Comparison of ENCODE assay signal across 19 cellular contexts in genomic region chr9:133524679-133525228, GRCh38. TPM values are rescaled to one million over a fixed set of nuclear protein-coding genes. Genes with fewer than 3 reads are reported as not detected.
A peak's percentile ranks its signal among the peaks of the same experiment; 100 is the strongest.
DNase-seq lines count a peak whose midpoint lies in the region; ATAC-seq and TF ChIP-seq lines count a peak whose summit lies in the region.
"Had no signal": no experiment of that assay in that cellular context is flagged by ENCODE, and none has a peak within 500 bp of the region (broad histone marks: within the 10 kb centered on the region; RNA-seq: fewer than 3 reads in every experiment).

Gene MYMK, minus strand, starts transcription at chr9:133524959. Its CDS starts 115 bp downstream, at chr9:133524844.

- H2BK12ac ChIP-seq in mesenchymal stem cell (ENCODE audit: low read length in 2 of 2) (no peak within 1 kb of the TSS), trophoblast cell (ENCODE audit: low read length) (peak within 1 kb of the TSS; percentile 33)

- H3K79me1 ChIP-seq in mesenchymal stem cell (replicated peaks; ENCODE audit: low read length, poor library complexity, severe bottlenecking) (no peaks in the 10 kb centered on the region), trophoblast cell (ENCODE audit: low read length) (peaks cover 10% of the 10 kb centered on the region)

- H4K91ac ChIP-seq in mesenchymal stem cell (ENCODE audit: low read length) (peak within 1 kb of the TSS; percentile 44), trophoblast cell (ENCODE audit: low read depth, low read length) (peak within 1 kb of the TSS; percentile 59)

- no peak for TF ChIP-seq CTCF in WTC11 (IDR thresholded peaks at IDR 0.05)

- no peaks in the 10 kb centered on the region for H3K9me3 Mint-ChIP-seq in WTC11
- no peaks in the 10 kb centered on the region for H3K9me3 Mint-ChIP-seq in activated CD4-positive, alpha-beta memory T cell treated with anti-CD3 and anti-CD28 coated beads for 36 hours
- H3K9me3 Mint-ChIP-seq: CD8-positive, alpha-beta memory T cell; IgD-negative memory B cell had no signal

- no peaks in the 10 kb centered on the region for H3K79me2 ChIP-seq in trophoblast cell (ENCODE audit: control insufficient read depth, insufficient read depth, low read length, poor library complexity)

- 91% methylated on average over 16 of the region's 17 CpGs for WGBS in mesenchymal stem cell
- WGBS in trophoblast cell (ENCODE audit: extremely low coverage, insufficient coverage, insufficient read length): no CpG with 5 or more reads among the region's 17 CpGs

- H3K4me1 Mint-ChIP-seq in WTC11: peaks cover 33% of the 10 kb centered on the region
- no peaks in the 10 kb centered on the region for H3K4me1 Mint-ChIP-seq in activated CD4-positive, alpha-beta memory T cell treated with anti-CD3 and anti-CD28 coated beads for 36 hours (ENCODE audit: low read depth)
- H3K4me1 Mint-ChIP-seq: CD8-positive, alpha-beta memory T cell had no signal

- ATAC-seq in Right ventricle myocardium inferior (no peak), left ventricle myocardium superior (no peak), WTC11 (no peak), GM19463 (IDR thresholded peaks at IDR 0.05; ENCODE audit: unreplicated experiment) (no peak)
- ATAC-seq: HCT116 had no signal

- CTCF ChIA-PET in WTC11 (lab: Charles Lee): interaction anchor here (0.6 to 5.1 kb wide), 8 partner anchors 10 to 201 kb away, joined by 3 to 24 read pairs (median 5); no protein-coding TSS in a partner anchor
- CTCF ChIA-PET in activated CD4-positive, alpha-beta memory T cell treated with anti-CD3 and anti-CD28 coated beads for 36 hours (lab: Charles Lee): interaction anchor here (0.6 kb wide), 1 partner anchor 9 kb away, joined by 3 read pairs; no protein-coding TSS in a partner anchor

- peak within 1 kb of the TSS; percentile 10; the same call in 1 of the 2 replicates for H3K27ac Mint-ChIP-seq in WTC11
- no peak within 1 kb of the TSS for H3K27ac Mint-ChIP-seq in activated CD4-positive, alpha-beta memory T cell treated with anti-CD3 and anti-CD28 coated beads for 36 hours
- H3K27ac Mint-ChIP-seq: CD8-positive, alpha-beta memory T cell had no signal

- H3K9ac ChIP-seq in mesenchymal stem cell (ENCODE audit: low read length): no peak within 1 kb of the TSS
- no peak within 1 kb of the TSS for H3K9ac ChIP-seq in trophoblast cell (ENCODE audit: low read length)

- intact Hi-C loops in Right ventricle myocardium inferior (cut with DNase I) (no loop called here), left ventricle myocardium superior (cut with micrococcal nuclease) (no loop called here)
- intact Hi-C loops in activated CD4-positive, alpha-beta memory T cell treated with anti-CD3 and anti-CD28 coated beads for 36 hours (cut with micrococcal nuclease): no loop called here

- H3K27me3 ChIP-seq in mesenchymal stem cell (ENCODE audit: control insufficient read depth in 1 of 2, insufficient read depth in 1 of 2, low read length in 2 of 2) (peaks cover 76 to 81% of the 10 kb centered on the region in 2 experiments), trophoblast cell (ENCODE audit: insufficient read depth, low read length) (no peaks in the 10 kb centered on the region)

- H4K12ac ChIP-seq in trophoblast cell (ENCODE audit: low read depth, low read length): no peak within 1 kb of the TSS

- H3K27ac ChIP-seq in mesenchymal stem cell (ENCODE audit: low read length, poor library complexity, severe bottlenecking): no peak within 1 kb of the TSS
- H3K27ac ChIP-seq in trophoblast cell (ENCODE audit: low read depth, low read length): no peak within 1 kb of the TSS
- H3K27ac ChIP-seq: 22Rv1 had no signal

- H3K9me3 ChIP-seq in mesenchymal stem cell (ENCODE audit: control insufficient read depth, low read length): no peaks in the 10 kb centered on the region
- no peaks in the 10 kb centered on the region for H3K9me3 ChIP-seq in trophoblast cell (ENCODE audit: insufficient read depth, low read depth, low read length)

- no peak within 1 kb of the TSS for H2AFZ ChIP-seq in mesenchymal stem cell (ENCODE audit: low read depth, low read length)
- H2AFZ ChIP-seq in trophoblast cell (ENCODE audit: insufficient read depth, low read length, poor library complexity): no peak within 1 kb of the TSS

- no peaks in the 10 kb centered on the region for H3K36me3 ChIP-seq in mesenchymal stem cell (ENCODE audit: control insufficient read depth in 1 of 2, insufficient read depth in 2 of 2, low read depth in 1 of 2, low read length in 2 of 2)
- no peaks in the 10 kb centered on the region for H3K36me3 ChIP-seq in trophoblast cell (ENCODE audit: control insufficient read depth in 1 of 2, insufficient read depth in 2 of 2, low read length in 2 of 2)

- H3K4me3 Mint-ChIP-seq in WTC11: no peak within 1 kb of the TSS
- no peak within 1 kb of the TSS for H3K4me3 Mint-ChIP-seq in activated CD4-positive, alpha-beta memory T cell treated with anti-CD3 and anti-CD28 coated beads for 36 hours
- H3K4me3 Mint-ChIP-seq: CD8-positive, alpha-beta memory T cell; IgD-negative memory B cell had no signal

- no peaks in the 10 kb centered on the region for H3K36me3 Mint-ChIP-seq in WTC11
- H3K36me3 Mint-ChIP-seq in activated CD4-positive, alpha-beta memory T cell treated with anti-CD3 and anti-CD28 coated beads for 36 hours: no peaks in the 10 kb centered on the region
- H3K36me3 Mint-ChIP-seq: CD8-positive, alpha-beta memory T cell; IgD-negative memory B cell had no signal

- no peak within 1 kb of the TSS for H2AK5ac ChIP-seq in mesenchymal stem cell (ENCODE audit: low read length, severe bottlenecking)
- peak within 1 kb of the TSS; percentile 5 for H2AK5ac ChIP-seq in trophoblast cell (ENCODE audit: low read length)

- H2BK120ac ChIP-seq in mesenchymal stem cell (ENCODE audit: low read depth, low read length): peak within 1 kb of the TSS; percentile 36
- H2BK120ac ChIP-seq in trophoblast cell (ENCODE audit: insufficient read depth, low read length, poor library complexity): no peak within 1 kb of the TSS

- H2BK15ac ChIP-seq in mesenchymal stem cell (ENCODE audit: low read depth, poor library complexity, severe bottlenecking): no peak within 1 kb of the TSS

- POLR2A ChIA-PET in WTC11 (lab: Charles Lee): no interaction called here
- POLR2A ChIA-PET in activated CD4-positive, alpha-beta memory T cell treated with anti-CD3 and anti-CD28 coated beads for 36 hours (lab: Charles Lee): no interaction called here

- H4K8ac ChIP-seq in mesenchymal stem cell (ENCODE audit: low read length): no peak within 1 kb of the TSS
- H4K8ac ChIP-seq in trophoblast cell (ENCODE audit: low read depth, low read length): no peak within 1 kb of the TSS

- H3K14ac ChIP-seq in mesenchymal stem cell (ENCODE audit: low read length in 2 of 2): peak within 1 kb of the TSS in 1 of 2 experiments; percentile 49
- H3K14ac ChIP-seq in trophoblast cell (ENCODE audit: low read length): no peak within 1 kb of the TSS

- H2BK5ac ChIP-seq in mesenchymal stem cell (ENCODE audit: low read depth, low read length, poor library complexity, severe bottlenecking) (no peak within 1 kb of the TSS), trophoblast cell (ENCODE audit: low read depth, low read length, poor library complexity) (no peak within 1 kb of the TSS)

- H3K4me3 ChIP-seq in mesenchymal stem cell (ENCODE audit: insufficient read depth in 1 of 2, low read depth in 1 of 2, low read length in 2 of 2) (no peak within 1 kb of the TSS), trophoblast cell (ENCODE audit: low read depth, low read length) (no peak within 1 kb of the TSS)

- H3K18ac ChIP-seq in mesenchymal stem cell (ENCODE audit: low read depth in 1 of 2, low read length in 2 of 2): no peak within 1 kb of the TSS
- H3K18ac ChIP-seq in trophoblast cell (ENCODE audit: low read length): no peak within 1 kb of the TSS

- H3K4me2 ChIP-seq in mesenchymal stem cell (ENCODE audit: low read length, poor library complexity, severe bottlenecking): no peak within 1 kb of the TSS
- H3K4me2 ChIP-seq in trophoblast cell (ENCODE audit: low read length): no peak within 1 kb of the TSS

- H3K27me3 Mint-ChIP-seq in WTC11 (ENCODE audit: low read depth): peaks cover 2% of the 10 kb centered on the region; the same call in 1 of the 2 replicates
- H3K27me3 Mint-ChIP-seq in activated CD4-positive, alpha-beta memory T cell treated with anti-CD3 and anti-CD28 coated beads for 36 hours: peaks cover 3% of the 10 kb centered on the region

- H3K23ac ChIP-seq in mesenchymal stem cell (ENCODE audit: low read length in 2 of 2) (no peak within 1 kb of the TSS), trophoblast cell (ENCODE audit: low read length) (no peak within 1 kb of the TSS)

- peaks cover 32% of the 10 kb centered on the region for H3K4me1 ChIP-seq in mesenchymal stem cell (ENCODE audit: control insufficient read depth, insufficient read depth, low read depth, low read length)
- H3K4me1 ChIP-seq in trophoblast cell (ENCODE audit: control insufficient read depth in 1 of 2, insufficient read depth in 2 of 2, low read length in 2 of 2): peaks cover 29 to 37% of the 10 kb centered on the region in 2 experiments

- H3K4ac ChIP-seq in mesenchymal stem cell (ENCODE audit: low read depth in 1 of 2, low read length in 2 of 2) (no peak within 1 kb of the TSS), trophoblast cell (ENCODE audit: low read depth, low read length) (no peak within 1 kb of the TSS)

- peak; percentile 57 for DNase-seq in Right ventricle myocardium inferior (ENCODE audit: missing footprints)
- no peak for DNase-seq in left ventricle myocardium superior
- no peak for DNase-seq in WTC11 (ENCODE audit: low spot score)
- DNase-seq in mesenchymal stem cell: no peak
- DNase-seq in trophoblast cell: no peak
- no peak for DNase-seq in activated CD4-positive, alpha-beta memory T cell treated with anti-CD3 and anti-CD28 coated beads for 36 hours
- no peak for DNase-seq in middle frontal gyrus (ENCODE audit: extremely low spot score, low spot score)
- DNase-seq: CD8-positive, alpha-beta memory T cell; DND-41; NCI-H1105 treated with DMSO at 0.1 percent for 48 hours; NCI-H187; NK-92 treated with Interleukin-12 subunit alpha and Interleukin-12 subunit beta, amount 100 ng/mL, for 24 hours; RPMI8226 had no signal

TF ChIP-seq in WTC11, 78 proteins besides CTCF, POLR2A, EP300 and RAD21 (continues in another document):
- TF ChIP-seq JAZF1 (CRISPR knock-in tag; IDR thresholded peaks at IDR 0.05): no peak
- no peak for TF ChIP-seq FOXP1 (CRISPR knock-in tag; IDR thresholded peaks at IDR 0.05; ENCODE audit: borderline replicate concordance)
- TF ChIP-seq ZNF263 (CRISPR knock-in tag; IDR thresholded peaks at IDR 0.05; ENCODE audit: low read depth): no peak
- TF ChIP-seq CDX4 (CRISPR knock-in tag; IDR thresholded peaks at IDR 0.05; ENCODE audit: borderline replicate concordance): no peak

RNA-seq across cellular contexts. Expression of gene MYMK, which starts in this region (rescaled TPM):
- total RNA-seq in Right ventricle myocardium inferior (not detected), left ventricle myocardium superior (not detected), WTC11 (2021) (0.34 TPM in 1 of 3 replicates, not detected in the others)
- polyA plus RNA-seq in mesenchymal stem cell (2013, experiment 1 of 2): not detected
- polyA plus RNA-seq in mesenchymal stem cell (2013, experiment 2 of 2): not detected
- polyA plus RNA-seq in trophoblast cell (2013): 0.25 and 0.27 TPM in 2 replicates
- total RNA-seq in activated CD4-positive, alpha-beta memory T cell treated with anti-CD3 and anti-CD28 coated beads for 36 hours: not detected
- total RNA-seq: CD8-positive, alpha-beta memory T cell; HT1080 had no signal
- polyA plus RNA-seq: BJ; CD8-positive, alpha-beta memory T cell; IgD-negative memory B cell had no signal

Comparison
In these comparisons a context has a peak if more than half of its experiments do, and no peak if none do; other contexts are left out.
1. Peak in DNase-seq in Right ventricle myocardium inferior; RNA of the gene not detected or under 1 TPM.